ENCODE assay signal across 1 cellular context in genomic region chr16:10938844-10939648, GRCh38.
TF ChIP-seq lines count a peak whose summit lies in the region.

No MANE protein-coding gene starts in this region.

TF ChIP-seq in HepG2, 621 proteins besides CTCF, POLR2A, EP300 and RAD21 (continues in another document):
- no peak for TF ChIP-seq HINFP (CRISPR knock-in tag; IDR thresholded peaks at IDR 0.05; ENCODE audit: low read depth)
- TF ChIP-seq ZBTB33 (CRISPR knock-in tag; IDR thresholded peaks at IDR 0.05): peak; percentile 94
- peak; percentile 63; the same call in 1 of the 2 replicates for TF ChIP-seq ZSCAN9 (CRISPR knock-in tag; IDR thresholded peaks at IDR 0.05; ENCODE audit: borderline replicate concordance)
- 0 out of 2 replicates have a peak, but pooled peaks have one; percentile 35 for TF ChIP-seq ARNTL (CRISPR knock-in tag; IDR thresholded peaks at IDR 0.05)
- TF ChIP-seq FOXK1 (CRISPR knock-in tag; IDR thresholded peaks at IDR 0.05; ENCODE audit: borderline replicate concordance, low read depth): peak; percentile 12; the same call in 1 of the 2 replicates
- no peak for TF ChIP-seq SRSF4 (IDR thresholded peaks at IDR 0.05; ENCODE audit: low read depth, low read length, poor library complexity, severe bottlenecking)
- TF ChIP-seq DMTF1 (CRISPR knock-in tag; IDR thresholded peaks at IDR 0.05): no peak
- TF ChIP-seq THRA (CRISPR knock-in tag; IDR thresholded peaks at IDR 0.05; ENCODE audit: borderline replicate concordance): no peak
- 0 out of 2 replicates have a peak, but pooled peaks have one; percentile 17 for TF ChIP-seq ARHGAP35 (CRISPR knock-in tag; IDR thresholded peaks at IDR 0.05; ENCODE audit: borderline replicate concordance)
- peak; percentile 13; the same call in 1 of the 2 replicates for TF ChIP-seq ATF1 (CRISPR knock-in tag; IDR thresholded peaks at IDR 0.05)
- no peak for TF ChIP-seq TGIF2 (CRISPR knock-in tag; IDR thresholded peaks at IDR 0.05)
- TF ChIP-seq IRF9 (CRISPR knock-in tag; IDR thresholded peaks at IDR 0.05; ENCODE audit: borderline replicate concordance): 0 out of 2 replicates have a peak, but pooled peaks have one; percentile 37
- TF ChIP-seq HDAC2 (CRISPR knock-in tag; IDR thresholded peaks at IDR 0.05): peak; percentile 65; the same call in 1 of the 2 replicates
- peak; percentile 39; the same call in 1 of the 2 replicates for TF ChIP-seq ZBTB7B (CRISPR knock-in tag; IDR thresholded peaks at IDR 0.05)
- no peak for TF ChIP-seq AGO1 (IDR thresholded peaks at IDR 0.05; ENCODE audit: low read depth, low read length, poor library complexity, severe bottlenecking)
- TF ChIP-seq EZH2 (conservative IDR thresholded peaks at IDR 0.05; ENCODE audit: low read depth, low read length): no peak
- no peak for TF ChIP-seq NR2F2 (IDR thresholded peaks at IDR 0.05; ENCODE audit: borderline replicate concordance, low read depth)
- peak; percentile 72 for TF ChIP-seq KMT2A (CRISPR knock-in tag; IDR thresholded peaks at IDR 0.05)
- TF ChIP-seq FOXA3 (CRISPR knock-in tag; IDR thresholded peaks at IDR 0.05): peak; percentile 40; the same call in 1 of the 2 replicates
- TF ChIP-seq RARG (CRISPR knock-in tag; IDR thresholded peaks at IDR 0.05; ENCODE audit: low read depth): no peak
- TF ChIP-seq ZNF788 (CRISPR knock-in tag; IDR thresholded peaks at IDR 0.05; ENCODE audit: borderline replicate concordance): peak; percentile 41; the same call in 1 of the 2 replicates
- no peak for TF ChIP-seq ATRX (CRISPR knock-in tag; IDR thresholded peaks at IDR 0.05; ENCODE audit: borderline replicate concordance)
- TF ChIP-seq TFE3 (CRISPR knock-in tag; IDR thresholded peaks at IDR 0.05): 0 out of 2 replicates have a peak, but pooled peaks have one; percentile 26
- 0 out of 2 replicates have a peak, but pooled peaks have one; percentile 5 for TF ChIP-seq THAP9 (CRISPR knock-in tag; IDR thresholded peaks at IDR 0.05; ENCODE audit: borderline replicate concordance)
- no peak for TF ChIP-seq CREM (IDR thresholded peaks at IDR 0.05)
- TF ChIP-seq CREM (CRISPR knock-in tag; IDR thresholded peaks at IDR 0.05): no peak
- 0 out of 2 replicates have a peak, but pooled peaks have one; percentile 48 for TF ChIP-seq ZNF710 (CRISPR knock-in tag; IDR thresholded peaks at IDR 0.05; ENCODE audit: borderline replicate concordance)
- TF ChIP-seq GLI4 (CRISPR knock-in tag; IDR thresholded peaks at IDR 0.05; ENCODE audit: borderline replicate concordance): 0 out of 2 replicates have a peak, but pooled peaks have one; percentile 40
- no peak for TF ChIP-seq ZNF138 (CRISPR knock-in tag; IDR thresholded peaks at IDR 0.05; ENCODE audit: low read depth)
- TF ChIP-seq ZNF12 (CRISPR knock-in tag; IDR thresholded peaks at IDR 0.05): peak; percentile 47; the same call in 1 of the 2 replicates
- peak; percentile 10 for TF ChIP-seq XRCC5 (optimal IDR thresholded peaks at IDR 0.05; ENCODE audit: low read length)
- TF ChIP-seq TBX2 (CRISPR knock-in tag; IDR thresholded peaks at IDR 0.05; ENCODE audit: borderline replicate concordance): peak; percentile 24; the same call in 1 of the 2 replicates
- no peak for TF ChIP-seq MAZ (IDR thresholded peaks at IDR 0.05; ENCODE audit: borderline replicate concordance, low read depth, low read length)
- no peak for TF ChIP-seq MAZ (CRISPR knock-in tag; IDR thresholded peaks at IDR 0.05; ENCODE audit: low read depth)
- 0 out of 2 replicates have a peak, but pooled peaks have one; percentile 18 for TF ChIP-seq ZNF792 (CRISPR knock-in tag; IDR thresholded peaks at IDR 0.05)
- TF ChIP-seq SAFB2 (CRISPR knock-in tag; IDR thresholded peaks at IDR 0.05; ENCODE audit: borderline replicate concordance, low read depth): 0 out of 2 replicates have a peak, but pooled peaks have one; percentile 41
- 0 out of 2 replicates have a peak, but pooled peaks have one; percentile 13 for TF ChIP-seq ZBTB38 (CRISPR knock-in tag; IDR thresholded peaks at IDR 0.05)
- TF ChIP-seq SNAPC2 (CRISPR knock-in tag; IDR thresholded peaks at IDR 0.05): no peak
- TF ChIP-seq HOXA3 (CRISPR knock-in tag; IDR thresholded peaks at IDR 0.05): peak; percentile 71
- TF ChIP-seq SP140L (CRISPR knock-in tag; IDR thresholded peaks at IDR 0.05; ENCODE audit: borderline replicate concordance): no peak
- TF ChIP-seq ZIK1 (CRISPR knock-in tag; IDR thresholded peaks at IDR 0.05; ENCODE audit: borderline replicate concordance, low read depth): no peak
- peak; percentile 76 for TF ChIP-seq ZFY (CRISPR knock-in tag; IDR thresholded peaks at IDR 0.05)
- TF ChIP-seq NCOA2 (CRISPR knock-in tag; IDR thresholded peaks at IDR 0.05): no peak
- peak; percentile 45; the same call in 1 of the 2 replicates for TF ChIP-seq ZNF574 (CRISPR knock-in tag; IDR thresholded peaks at IDR 0.05)
- 0 out of 2 replicates have a peak, but pooled peaks have one; percentile 48 for TF ChIP-seq MEIS2 (CRISPR knock-in tag; IDR thresholded peaks at IDR 0.05)
- no peak for TF ChIP-seq MBD4 (IDR thresholded peaks at IDR 0.05; ENCODE audit: borderline replicate concordance, low read length)
- TF ChIP-seq THAP11 (CRISPR knock-in tag; IDR thresholded peaks at IDR 0.05): peak; percentile 39; the same call in 1 of the 2 replicates
